In the genomic region with DNA sequence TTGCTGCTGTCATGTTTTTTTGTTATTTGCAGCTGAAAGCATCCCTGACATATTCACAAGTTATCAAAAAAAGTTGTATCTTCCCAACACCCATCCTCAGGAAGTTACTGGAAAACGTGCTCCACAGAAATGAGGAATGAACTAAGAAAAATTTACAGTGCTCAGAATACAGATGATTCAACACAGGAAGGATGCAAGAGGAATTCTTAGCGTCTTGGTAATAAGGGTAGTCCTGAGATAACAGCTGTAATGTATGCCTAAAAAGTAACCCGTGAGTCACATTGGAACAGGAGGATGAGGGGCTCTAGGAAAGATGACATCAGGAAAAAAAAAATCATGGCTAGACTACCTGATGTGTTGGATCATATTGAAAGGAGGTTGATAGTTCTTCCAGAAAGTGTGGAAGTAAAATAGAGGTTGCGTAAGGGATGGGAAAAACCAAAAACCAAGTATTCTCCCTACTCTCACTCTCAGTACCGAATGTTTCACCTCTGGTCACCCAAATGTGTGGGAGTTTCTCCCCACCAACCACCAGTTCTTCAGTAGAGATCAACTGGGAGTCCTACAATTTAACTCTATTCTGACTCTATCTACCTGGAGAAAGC, we compare ENCODE assay signal across 1 cellular context.
TF ChIP-seq lines count a peak whose summit lies in the region.

No MANE protein-coding gene starts in this region.

TF ChIP-seq in endothelial cell of umbilical vein, 7 proteins besides CTCF, POLR2A, EP300 and RAD21:
- TF ChIP-seq JUN (IDR thresholded peaks at IDR 0.05; ENCODE audit: borderline replicate concordance, insufficient read depth, insufficient read length, low read depth) (no peak), FOS (IDR thresholded peaks at IDR 0.05; ENCODE audit: borderline replicate concordance, insufficient read depth, low read length) (peak; percentile 31), GATA2 (IDR thresholded peaks at IDR 0.05; ENCODE audit: insufficient read depth, insufficient read length, low read depth, low read length) (peak; percentile 33)
